Comparison of ENCODE assay signal across 20 cellular contexts in genomic region chr17:42431758-42432161, GRCh38. TPM values are rescaled to one million over a fixed set of nuclear protein-coding genes. Genes with fewer than 3 reads are reported as not detected.
A peak's percentile ranks its signal among the peaks of the same experiment; 100 is the strongest.
DNase-seq lines count a peak whose midpoint lies in the region; ATAC-seq, FAIRE-seq and TF ChIP-seq lines count a peak whose summit lies in the region.
"Had no signal": no experiment of that assay in that cellular context is flagged by ENCODE, and none has a peak within 500 bp of the region (broad histone marks: within the 10 kb centered on the region; RNA-seq: fewer than 3 reads in every experiment).

No MANE protein-coding gene starts in this region.

- no peak overlapping the region for H3K4me2 ChIP-seq in neural progenitor cell
- H3K4me2 ChIP-seq: A549 had no signal

- no peak overlapping the region for H3K27ac Mint-ChIP-seq in neural progenitor cell
- H3K27ac Mint-ChIP-seq: activated naive CD4-positive, alpha-beta T cell treated with anti-CD3 and anti-CD28 coated beads, Interleukin-2, amount 50 U/mL, for 24 hours; memory B cell; natural killer cell had no signal

- H3K9me3 ChIP-seq in neural progenitor cell (ENCODE audit: low read depth) = no peaks in the 10 kb centered on the region
- H3K9me3 ChIP-seq: A549, body of pancreas, psoas muscle, spleen had no signal

- H4K20me1 ChIP-seq in neural progenitor cell (ENCODE audit: low read depth) = no peaks in the 10 kb centered on the region

- no peaks in the 10 kb centered on the region for H3K4me1 ChIP-seq in neural progenitor cell

- no peaks in the 10 kb centered on the region for H3K36me3 Mint-ChIP-seq in neural progenitor cell
- H3K36me3 Mint-ChIP-seq: activated naive CD4-positive, alpha-beta T cell treated with anti-CD3 and anti-CD28 coated beads, Interleukin-2, amount 50 U/mL, for 24 hours; immature natural killer cell; memory B cell; natural killer cell had no signal

- DNase-seq in left ventricle myocardium superior = no peak
- no peak for DNase-seq in Right ventricle myocardium inferior (ENCODE audit: missing footprints)
- peak; percentile 26 for DNase-seq in fibroblast of gingiva (ENCODE audit: low read depth)
- DNase-seq in neural progenitor cell (ENCODE audit: low spot score) = no peak
- no peak for DNase-seq in NCI-H187 (lab: John Stamatoyannopoulos, UW)
- no peak for DNase-seq in GM12891 (ENCODE audit: insufficient read length, low spot score)
- DNase-seq in hepatic stellate cell (ENCODE audit: low spot score) = no peak
- DNase-seq: activated CD4-positive, alpha-beta T cell treated with anti-CD3 and anti-CD28 coated beads, Interleukin-2, amount 50 U/mL, for 48 hours; body of pancreas; immature natural killer cell; natural killer cell; NCI-H2029; NCI-H446 treated with DMSO at 0.1 percent for 48 hours; psoas muscle; spleen had no signal

- H3K9me3 Mint-ChIP-seq in neural progenitor cell = no peaks in the 10 kb centered on the region
- H3K9me3 Mint-ChIP-seq: activated naive CD4-positive, alpha-beta T cell treated with anti-CD3 and anti-CD28 coated beads, Interleukin-2, amount 50 U/mL, for 24 hours; immature natural killer cell; memory B cell; natural killer cell had no signal

- ATAC-seq in left ventricle myocardium superior (peak; percentile 4), Right ventricle myocardium inferior (no peak), GM21447 (IDR thresholded peaks at IDR 0.05; ENCODE audit: unreplicated experiment) (no peak)
- ATAC-seq: A549, body of pancreas, natural killer cell, psoas muscle had no signal

- no peak overlapping the region for H3K4me3 ChIP-seq in neural progenitor cell
- H3K4me3 ChIP-seq: A549, body of pancreas, coronary artery, psoas muscle, spleen had no signal

- H3K4me3 Mint-ChIP-seq in neural progenitor cell = no peak overlapping the region
- H3K4me3 Mint-ChIP-seq: activated naive CD4-positive, alpha-beta T cell treated with anti-CD3 and anti-CD28 coated beads, Interleukin-2, amount 50 U/mL, for 24 hours; immature natural killer cell; memory B cell; natural killer cell had no signal

- H3K36me3 ChIP-seq in neural progenitor cell = no peaks in the 10 kb centered on the region
- H3K36me3 ChIP-seq: spleen had no signal

- no peak overlapping the region for H3K9ac ChIP-seq in neural progenitor cell

- peaks cover 24% of the 10 kb centered on the region for H3K4me1 Mint-ChIP-seq in neural progenitor cell
- H3K4me1 Mint-ChIP-seq: activated naive CD4-positive, alpha-beta T cell treated with anti-CD3 and anti-CD28 coated beads, Interleukin-2, amount 50 U/mL, for 24 hours; immature natural killer cell had no signal

- H3K27me3 Mint-ChIP-seq in neural progenitor cell (ENCODE audit: insufficient read depth, low read depth) = no peaks in the 10 kb centered on the region
- H3K27me3 Mint-ChIP-seq: activated naive CD4-positive, alpha-beta T cell treated with anti-CD3 and anti-CD28 coated beads, Interleukin-2, amount 50 U/mL, for 24 hours had no signal

- no peak for TF ChIP-seq CTCF in neural progenitor cell (IDR thresholded peaks at IDR 0.05)

- H3F3A ChIP-seq in neural progenitor cell (ENCODE audit: low read depth) = peaks cover 29% of the 10 kb centered on the region

- TF ChIP-seq POLR2A in GM12891 (IDR thresholded peaks at IDR 0.05; ENCODE audit: low read depth, low read length) = no peak

- FAIRE-seq in GM12891 (lab: Jason Lieb, UNC) = no peak
- FAIRE-seq: A549 had no signal

- intact Hi-C loops in left ventricle myocardium superior (cut with micrococcal nuclease) (no loop called here), Right ventricle myocardium inferior (cut with DNase I) (no loop called here)

- H2AFZ ChIP-seq in neural progenitor cell (replicated peaks) = peak overlapping the region; percentile 34

- H3K27ac ChIP-seq in neural progenitor cell = no peak overlapping the region
- H3K27ac ChIP-seq: body of pancreas, coronary artery, psoas muscle had no signal

- no peaks in the 10 kb centered on the region for H3K79me2 ChIP-seq in neural progenitor cell (ENCODE audit: low read depth)

- no peaks in the 10 kb centered on the region for H3K27me3 ChIP-seq in neural progenitor cell
- H3K27me3 ChIP-seq: body of pancreas had no signal

TF ChIP-seq in GM12891, 5 proteins besides CTCF, POLR2A, EP300 and RAD21:
- TF ChIP-seq SPI1 (IDR thresholded peaks at IDR 0.05; ENCODE audit: low read depth, low read length) (no peak), POU2F2 (IDR thresholded peaks at IDR 0.05; ENCODE audit: low read depth, low read length) (no peak), POLR2AphosphoS5 (IDR thresholded peaks at IDR 0.05; ENCODE audit: low read depth, low read length) (no peak), TAF1 (IDR thresholded peaks at IDR 0.05; ENCODE audit: low read depth, low read length) (no peak), PAX5 (IDR thresholded peaks at IDR 0.05; ENCODE audit: insufficient read depth, low read length, severe bottlenecking) (no peak)

RNA-seq across cellular contexts. Expression of gene CAVIN1, which starts 8.7 kb away (rescaled TPM):
- 216 TPM for total RNA-seq in left ventricle myocardium superior
- 240 TPM for total RNA-seq in Right ventricle myocardium inferior
- 5.5 and 14.0 TPM in 2 replicates for total RNA-seq in neural progenitor cell (ENCODE audit: low replicate concordance)
- polyA plus RNA-seq in GM12891 (2012; ENCODE audit: low read depth, missing spikeins) = 2.0 TPM
- polyA plus RNA-seq: immature natural killer cell had no signal

RNA-seq across cellular contexts. Expression of gene ATP6V0A1, which starts 26.9 kb away (rescaled TPM):
- total RNA-seq in left ventricle myocardium superior = 33.2 TPM
- total RNA-seq in Right ventricle myocardium inferior = 31.1 TPM
- total RNA-seq in neural progenitor cell (ENCODE audit: low replicate concordance) = 30.9 and 40.4 TPM in 2 replicates
- 27.1 TPM for polyA plus RNA-seq in GM12891 (2012; ENCODE audit: low read depth, missing spikeins)

RNA-seq across cellular contexts. Expression of gene STAT3, which starts 43.5 kb away (rescaled TPM):
- total RNA-seq in left ventricle myocardium superior (146 TPM), Right ventricle myocardium inferior (183 TPM), neural progenitor cell (ENCODE audit: low replicate concordance) (54.9 and 56.2 TPM in 2 replicates)
- polyA plus RNA-seq in GM12891 (2012; ENCODE audit: low read depth, missing spikeins) = 47.8 TPM

Comparison
In these comparisons a context has a peak if more than half of its experiments do, and no peak if none do; other contexts are left out.
1. RNA of gene CAVIN1, which starts 8.7 kb away (total RNA-seq): 240 TPM in Right ventricle myocardium inferior (single experiment) and 216 TPM in left ventricle myocardium superior (single experiment); 5.5 to 14.0 TPM in neural progenitor cell; every median in the first group is over 10 times any median in the second.